ENCODE assay signal across 21 cellular contexts in genomic region chr11:67431346-67432249, GRCh38. TPM values are rescaled to one million over a fixed set of nuclear protein-coding genes. Genes with fewer than 3 reads are reported as not detected.
DNase-seq lines count a peak whose midpoint lies in the region; ATAC-seq and TF ChIP-seq lines count a peak whose summit lies in the region.
"Had no signal": no experiment of that assay in that cellular context is flagged by ENCODE, and none has a peak within 500 bp of the region (broad histone marks: within the 10 kb centered on the region; RNA-seq: fewer than 3 reads in every experiment).

No MANE protein-coding gene starts in this region.

- peak overlapping the region in 6 of 8 donors; percentile 8 to 66 (median 64) for H3K4me3 Mint-ChIP-seq in CD4-positive, alpha-beta memory T cell
- H3K4me3 Mint-ChIP-seq in natural killer cell, result peak overlapping the region; percentile 70
- H3K4me3 Mint-ChIP-seq: mesothelial cell of epicardium had no signal

- H3K4me1 ChIP-seq in CD4-positive, alpha-beta memory T cell (ENCODE audit: insufficient read depth, low read length), result peaks cover 82% of the 10 kb centered on the region
- H3K4me1 ChIP-seq in heart right ventricle, result peaks cover 0 to 32% (median 20%) of the 10 kb centered on the region in 9 donors

- DNase-seq in CD4-positive, alpha-beta memory T cell, result no peak
- no peak for DNase-seq in activated naive CD4-positive, alpha-beta T cell treated with anti-CD3 and anti-CD28 coated beads, Interleukin-2, amount 50 U/mL, for 72 hours (ENCODE audit: low spot score in 2 of 2)
- no peak for DNase-seq in natural killer cell
- DNase-seq in DMS153 treated with DMSO at 0.1 percent for 48 hours (lab: John Stamatoyannopoulos, UW; ENCODE audit: unreplicated experiment), result no peak
- no peak for DNase-seq in heart right ventricle
- DNase-seq: BE2C; cerebellar nuclear complex; DMS79; left cardiac atrium; NCI-H2081; stimulated activated CD4-positive, alpha-beta T cell treated with anti-CD3 and anti-CD28 coated beads, Interleukin-4, amount 100 ng/mL, for 24 hours; stimulated activated CD8-positive, alpha-beta memory T cell treated with anti-CD3 and anti-CD28 coated beads, Interleukin-4, amount 100 ng/mL, for 48 hours had no signal

- no peak for ATAC-seq in activated naive CD4-positive, alpha-beta T cell treated with anti-CD3 and anti-CD28 coated beads, Interleukin-2, amount 50 U/mL, for 72 hours
- ATAC-seq in natural killer cell (no peak), HG03439 (IDR thresholded peaks at IDR 0.05; ENCODE audit: unreplicated experiment) (no peak), GM18517 (IDR thresholded peaks at IDR 0.05; ENCODE audit: unreplicated experiment) (no peak), heart right ventricle (no peak)
- ATAC-seq: left cardiac atrium, pancreas had no signal

- peaks cover 26 to 75% (median 48%) of the 10 kb centered on the region in 4 donors for H3K4me1 Mint-ChIP-seq in CD4-positive, alpha-beta memory T cell
- peaks cover 42 to 52% of the 10 kb centered on the region in 2 donors for H3K4me1 Mint-ChIP-seq in natural killer cell

- peaks cover 38% of the 10 kb centered on the region for H3K36me3 ChIP-seq in CD4-positive, alpha-beta memory T cell (ENCODE audit: insufficient read depth, low read length)
- peaks cover 0 to 69% (median 25%) of the 10 kb centered on the region in 9 donors for H3K36me3 ChIP-seq in heart right ventricle

- POLR2A ChIA-PET in CD4-positive, alpha-beta memory T cell (lab: Charles Lee; ENCODE audit: partially characterized antibody), result interaction anchor here (0.6 to 31.8 kb wide), 7 partner anchors 13 to 164 kb away, joined by 3 to 2262 read pairs (median 279); partner anchors contain the start of genes AIP, CABP4, CARNS1 and CORO1B

- no peaks in the 10 kb centered on the region for H3K27me3 Mint-ChIP-seq in CD4-positive, alpha-beta memory T cell
- H3K27me3 Mint-ChIP-seq in natural killer cell (ENCODE audit: low read depth in 2 of 2), result no peaks in the 10 kb centered on the region

- intact Hi-C loops in CD4-positive, alpha-beta memory T cell (cut with micrococcal nuclease), result no loop called here
- intact Hi-C loops in natural killer cell (cut with micrococcal nuclease), result no loop called here
- intact Hi-C loops in heart right ventricle (cut with DNase I), result no loop called here

- peak overlapping the region; percentile 30 to 94 (median 75) for H3K27ac Mint-ChIP-seq in CD4-positive, alpha-beta memory T cell
- H3K27ac Mint-ChIP-seq in activated naive CD4-positive, alpha-beta T cell treated with anti-CD3 and anti-CD28 coated beads, Interleukin-2, amount 50 U/mL, for 72 hours, result peak overlapping the region; percentile 32 to 90
- peak overlapping the region; percentile 88 to 92 for H3K27ac Mint-ChIP-seq in natural killer cell
- H3K27ac Mint-ChIP-seq: mesothelial cell of epicardium had no signal

- peaks cover 0 to 7% (median 0%) of the 10 kb centered on the region in 8 donors for H3K9me3 Mint-ChIP-seq in CD4-positive, alpha-beta memory T cell
- no peaks in the 10 kb centered on the region for H3K9me3 Mint-ChIP-seq in activated naive CD4-positive, alpha-beta T cell treated with anti-CD3 and anti-CD28 coated beads, Interleukin-2, amount 50 U/mL, for 72 hours
- H3K9me3 Mint-ChIP-seq in natural killer cell, result no peaks in the 10 kb centered on the region
- H3K9me3 Mint-ChIP-seq: mesothelial cell of epicardium had no signal

- TF ChIP-seq POLR2A in GM19193 (IDR thresholded peaks at IDR 0.05; ENCODE audit: extremely low read depth, insufficient read depth, insufficient read length), result peak; percentile 5

- no peak overlapping the region for H3K27ac ChIP-seq in CD4-positive, alpha-beta memory T cell (ENCODE audit: low read depth, low read length)
- no peak overlapping the region for H3K27ac ChIP-seq in heart right ventricle
- H3K27ac ChIP-seq: pancreas, upper lobe of left lung had no signal

- H3K36me3 Mint-ChIP-seq in CD4-positive, alpha-beta memory T cell, result peaks cover 15 to 31% of the 10 kb centered on the region in 2 donors
- H3K36me3 Mint-ChIP-seq in activated naive CD4-positive, alpha-beta T cell treated with anti-CD3 and anti-CD28 coated beads, Interleukin-2, amount 50 U/mL, for 72 hours, result peaks cover 14 to 33% of the 10 kb centered on the region in 2 donors
- no peaks in the 10 kb centered on the region for H3K36me3 Mint-ChIP-seq in natural killer cell

- no peaks in the 10 kb centered on the region for H3K27me3 ChIP-seq in CD4-positive, alpha-beta memory T cell (ENCODE audit: insufficient read depth, low read length)
- no peaks in the 10 kb centered on the region for H3K27me3 ChIP-seq in heart right ventricle
- H3K27me3 ChIP-seq: BE2C, pancreas, upper lobe of left lung had no signal

- WGBS in heart right ventricle, 2 donors, result 93 to 95% methylated on average over 24 of the region's 24 CpGs

- H3K4me3 ChIP-seq in CD4-positive, alpha-beta memory T cell (ENCODE audit: low read length in 2 of 2), result no peak overlapping the region
- H3K4me3 ChIP-seq in heart right ventricle, result no peak overlapping the region
- H3K4me3 ChIP-seq: pancreas, upper lobe of left lung had no signal

- no peaks in the 10 kb centered on the region for H3K9me3 ChIP-seq in CD4-positive, alpha-beta memory T cell (ENCODE audit: control insufficient read depth in 1 of 2, low read length in 2 of 2)
- no peaks in the 10 kb centered on the region for H3K9me3 ChIP-seq in heart right ventricle
- H3K9me3 ChIP-seq: BE2C, pancreas, upper lobe of left lung had no signal

- TF ChIP-seq CTCF in natural killer cell (IDR thresholded peaks at IDR 0.05) (no peak), heart right ventricle (IDR thresholded peaks at IDR 0.05) (no peak)

- CTCF ChIA-PET in CD4-positive, alpha-beta memory T cell (lab: Charles Lee; ENCODE audit: partially characterized antibody), result interaction anchor here (0.7 to 1.4 kb wide), 2 partner anchors 10 to 38 kb away, joined by 3 read pairs; no protein-coding TSS in a partner anchor

RNA-seq across cellular contexts. Expression of gene RPS6KB2, which starts 3.3 kb away (rescaled TPM):
- 10 to 100 TPM; 78.1 to 79.9 TPM for total RNA-seq in CD4-positive, alpha-beta memory T cell
- polyA plus RNA-seq in CD4-positive, alpha-beta memory T cell, result 10 to 100 TPM; 55.2 to 58.3 TPM
- total RNA-seq in activated naive CD4-positive, alpha-beta T cell treated with anti-CD3 and anti-CD28 coated beads, Interleukin-2, amount 50 U/mL, for 72 hours, result 10 to 100 TPM; 64.3 to 68.8 TPM
- total RNA-seq in natural killer cell (10 to 100 TPM; 81.0 to 89.6 (median 84.6) TPM), heart right ventricle (10 to 100 TPM; 16.3 to 30.4 (median 20.8) TPM)
- polyA plus RNA-seq in heart right ventricle, result 10 to 100 TPM; 32.2 to 46.3 TPM

RNA-seq across cellular contexts. Expression of gene PTPRCAP, which starts 5.9 kb away (rescaled TPM):
- total RNA-seq in CD4-positive, alpha-beta memory T cell, result 100 to 1,000 TPM; 208 to 228 TPM
- 100 to 1,000 TPM; 613 TPM for polyA plus RNA-seq in CD4-positive, alpha-beta memory T cell
- total RNA-seq in activated naive CD4-positive, alpha-beta T cell treated with anti-CD3 and anti-CD28 coated beads, Interleukin-2, amount 50 U/mL, for 72 hours, result 100 to 1,000 TPM in 1 of 2 donors, 10 to 100 TPM in 1; 65.2 to 131 TPM
- total RNA-seq in natural killer cell (100 to 1,000 TPM; 240 to 301 (median 269) TPM), heart right ventricle (10 to 100 TPM in 1 of 10 donors, 1 to 10 TPM in 3, under 1 TPM in 4, not detected in 2; 0.42 to 10.1 (median 0.96) TPM)
- polyA plus RNA-seq in heart right ventricle, result 1 to 10 TPM; 1.7 to 3.1 TPM

RNA-seq across cellular contexts. Expression of gene CORO1B, which starts 11.7 kb away (rescaled TPM):
- total RNA-seq in CD4-positive, alpha-beta memory T cell, result 10 to 100 TPM; 22.7 to 23.2 TPM
- polyA plus RNA-seq in CD4-positive, alpha-beta memory T cell, result 10 to 100 TPM; 79.1 to 92.2 TPM
- total RNA-seq in activated naive CD4-positive, alpha-beta T cell treated with anti-CD3 and anti-CD28 coated beads, Interleukin-2, amount 50 U/mL, for 72 hours, result 100 to 1,000 TPM; 293 to 428 TPM
- total RNA-seq in natural killer cell (10 to 100 TPM in 2 of 3 donors, 1 to 10 TPM in 1; 9.7 to 16.2 (median 15.0) TPM), heart right ventricle (10 to 100 TPM; 12.2 to 38.7 (median 19.6) TPM)
- polyA plus RNA-seq in heart right ventricle, result 10 to 100 TPM; 29.1 to 42.3 TPM

RNA-seq across cellular contexts. Expression of gene CARNS1, which starts 16.1 kb away (rescaled TPM):
- 1 to 10 TPM; 2.3 to 3.3 TPM for total RNA-seq in CD4-positive, alpha-beta memory T cell
- under 1 TPM; 0.45 to 0.81 TPM for polyA plus RNA-seq in CD4-positive, alpha-beta memory T cell
- total RNA-seq in activated naive CD4-positive, alpha-beta T cell treated with anti-CD3 and anti-CD28 coated beads, Interleukin-2, amount 50 U/mL, for 72 hours, result 1 to 10 TPM; 1.4 to 4.5 TPM
- 10 to 100 TPM; 25.0 to 29.0 (median 25.0) TPM for total RNA-seq in natural killer cell
- total RNA-seq in heart right ventricle, result 10 to 100 TPM in 9 of 10 donors, 1 to 10 TPM in 1; 6.1 to 26.6 (median 19.0) TPM
- polyA plus RNA-seq in heart right ventricle, result 10 to 100 TPM in 1 of 2 donors, under 1 TPM in 1; 0.55 to 10.9 TPM
- total RNA-seq: SK-MEL-5 had no signal

RNA-seq across cellular contexts. Expression of gene GPR152, which starts 20.9 kb away (rescaled TPM):
- total RNA-seq in CD4-positive, alpha-beta memory T cell, result not detected
- polyA plus RNA-seq in CD4-positive, alpha-beta memory T cell, result 1 to 10 TPM in 1 of 2 donors, under 1 TPM in 1; 0.35 to 1.7 TPM
- not detected for total RNA-seq in activated naive CD4-positive, alpha-beta T cell treated with anti-CD3 and anti-CD28 coated beads, Interleukin-2, amount 50 U/mL, for 72 hours
- total RNA-seq in natural killer cell (under 1 TPM in 1 of 3 donors, not detected in 2; 0.25 TPM), heart right ventricle (not detected)
- polyA plus RNA-seq in heart right ventricle, result not detected
- total RNA-seq: left cardiac atrium, mesothelial cell of epicardium, OCI-LY7, pancreas, SK-MEL-5, upper lobe of left lung had no signal
- polyA plus RNA-seq: adipose tissue, pancreas had no signal

Comparison
In these comparisons a context has a peak if more than half of its experiments do, and no peak if none do; other contexts are left out.
1. RNA of gene PTPRCAP, which starts 5.9 kb away (total RNA-seq): 240 to 301 TPM in natural killer cell, 208 to 228 TPM in CD4-positive, alpha-beta memory T cell and 65.2 to 131 TPM in activated naive CD4-positive, alpha-beta T cell treated with anti-CD3 and anti-CD28 coated beads, Interleukin-2, amount 50 U/mL, for 72 hours; 0.42 to 10.1 TPM in heart right ventricle; every median in the first group is over 4 times any median in the second.
2. RNA of gene CORO1B, which starts 11.7 kb away (total RNA-seq): 293 to 428 TPM in activated naive CD4-positive, alpha-beta T cell treated with anti-CD3 and anti-CD28 coated beads, Interleukin-2, amount 50 U/mL, for 72 hours; 22.7 to 23.2 TPM in CD4-positive, alpha-beta memory T cell, 12.2 to 38.7 TPM in heart right ventricle and 9.7 to 16.2 TPM in natural killer cell; every median in the first group is over 4 times any median in the second.
3. Peak in every context shown above with its lines, with median percentiles within 50 percentile points of each other: H3K27ac Mint-ChIP-seq.